In genomic region chr1:202691846-202692245, GRCh38 we compare ENCODE assay signal across 24 cellular contexts. TPM values are rescaled to one million over a fixed set of nuclear protein-coding genes. Genes with fewer than 3 reads are reported as not detected.
DNase-seq lines count a peak whose midpoint lies in the region; TF ChIP-seq lines count a peak whose summit lies in the region.
"Had no signal": no experiment of that assay in that cellular context is flagged by ENCODE, and none has a peak within 500 bp of the region (broad histone marks: within the 10 kb centered on the region; RNA-seq: fewer than 3 reads in every experiment).

No MANE protein-coding gene starts in this region.

- H3K27ac ChIP-seq in neuronal stem cell (replicated peaks; ENCODE audit: low read length) (no peak overlapping the region), transverse colon (no peak overlapping the region)
- H3K27ac ChIP-seq: 22Rv1, C4-2B, GM23248, pancreas, Peyer's patch, testis had no signal

- peaks cover 0 to 24% (median 0%) of the 10 kb centered on the region in 3 experiments for H3K27me3 ChIP-seq in neuronal stem cell (ENCODE audit: control insufficient read depth in 3 of 3, insufficient read depth in 3 of 3, low read depth in 1 of 3, low read length in 3 of 3)
- peaks cover 24% of the 10 kb centered on the region for H3K27me3 ChIP-seq in transverse colon
- H3K27me3 ChIP-seq: pancreas, Peyer's patch, testis had no signal

- no peak overlapping the region for H4K91ac ChIP-seq in neuronal stem cell (ENCODE audit: low read depth, low read length, poor library complexity)

- H3K14ac ChIP-seq in neuronal stem cell (ENCODE audit: low read length), result no peak overlapping the region

- H3K36me3 ChIP-seq in neuronal stem cell (replicated peaks in 1 of 2; ENCODE audit: control insufficient read depth in 2 of 2, insufficient read depth in 2 of 2, low read length in 2 of 2) (no peaks in the 10 kb centered on the region), transverse colon (no peaks in the 10 kb centered on the region)
- H3K36me3 ChIP-seq: pancreas, Peyer's patch had no signal

- no peak for TF ChIP-seq EP300 in transverse colon (IDR thresholded peaks at IDR 0.05; ENCODE audit: low read depth)

- no peak overlapping the region for H2BK12ac ChIP-seq in neuronal stem cell (ENCODE audit: low read length)

- H3K4me2 ChIP-seq in neuronal stem cell (ENCODE audit: insufficient read depth, low read length, poor library complexity, severe bottlenecking), result no peak overlapping the region
- H3K4me2 ChIP-seq: smooth muscle cell had no signal

- TF ChIP-seq CTCF in transverse colon (IDR thresholded peaks at IDR 0.05), result no peak

- H2BK120ac ChIP-seq in neuronal stem cell (ENCODE audit: low read depth, low read length), result no peak overlapping the region

- no peak overlapping the region for H3K18ac ChIP-seq in neuronal stem cell (ENCODE audit: low read length)

- DNase-seq in NCI-H1417 (lab: John Stamatoyannopoulos, UW) (peak in 2 of 3 experiments; percentile 31 to 90), NCI-H1417 treated with DMSO at 0.1 percent for 48 hours (lab: John Stamatoyannopoulos, UW) (no peak), NCI-H187 (lab: John Stamatoyannopoulos, UW) (peak; percentile 72 to 73), NCI-H446 treated with DMSO at 0.1 percent for 48 hours (lab: John Stamatoyannopoulos, UW) (peak; percentile 20), neuronal stem cell (ENCODE audit: low spot score) (no peak), transverse colon (no peak), OCI-M1 (lab: John Stamatoyannopoulos, UW) (no peak), superior temporal gyrus (ENCODE audit: extremely low spot score) (no peak)
- DNase-seq: activated CD4-positive, alpha-beta T cell treated with anti-CD3 and anti-CD28 coated beads for 4 hours; activated CD8-positive, alpha-beta T cell treated with anti-CD3 and anti-CD28 coated beads, Interleukin-2, amount 10 ng/mL, durations not matched to agents 7 days and 5 days; COR-L47; erythroblast; GM23248; pancreas; Peyer's patch; right cardiac atrium; stimulated activated CD4-positive, alpha-beta T cell treated with anti-CD3 and anti-CD28 coated beads, Interleukin-1b, Interleukin-23, amount 100 ng/mL, for 48 hours; stimulated activated naive CD4-positive, alpha-beta T cell treated with Interleukin-2 at 50 U/mL for 16 hours; testis had no signal

- H3K4ac ChIP-seq in neuronal stem cell (ENCODE audit: low read length), result no peak overlapping the region

- H3K23ac ChIP-seq in neuronal stem cell (ENCODE audit: low read depth, low read length, poor library complexity), result peak overlapping the region; percentile 10

- H3K9ac ChIP-seq in neuronal stem cell (ENCODE audit: low read depth, low read length, poor library complexity), result no peak overlapping the region
- H3K9ac ChIP-seq: GM23248 had no signal

- WGBS in neuronal stem cell (ENCODE audit: extremely low coverage in 2 of 2, insufficient read length in 2 of 2, insufficient replicate concordance in 1 of 2), 2 donors, result no CpG with 5 or more reads among the region's 3 CpGs
- 70% methylated on average over 3 of the region's 3 CpGs; no CpG with 5 or more reads in 1 of the 2 donors for WGBS in transverse colon (ENCODE audit: low coverage in 1 of 2), 2 donors

- no peak overlapping the region for H2AFZ ChIP-seq in neuronal stem cell (ENCODE audit: low read length)
- H2AFZ ChIP-seq: GM23248 had no signal

- H2BK5ac ChIP-seq in neuronal stem cell (ENCODE audit: low read length), result no peak overlapping the region

- H3K9me3 ChIP-seq in neuronal stem cell (replicated peaks in 1 of 2; ENCODE audit: control insufficient read depth in 2 of 2, insufficient read depth in 1 of 2, low read depth in 1 of 2, low read length in 2 of 2) (no peaks in the 10 kb centered on the region), transverse colon (no peaks in the 10 kb centered on the region)
- H3K9me3 ChIP-seq: pancreas, Peyer's patch, testis had no signal

- intact Hi-C loops in transverse colon (cut with DNase I; ENCODE audit: low total_unique reads), result no loop called here

- H2BK15ac ChIP-seq in neuronal stem cell (ENCODE audit: low read length), result no peak overlapping the region

- H3K79me1 ChIP-seq in neuronal stem cell (ENCODE audit: low read depth, low read length), result no peaks in the 10 kb centered on the region

- no peak for TF ChIP-seq POLR2A in transverse colon (IDR thresholded peaks at IDR 0.05)

- H3K4me3 ChIP-seq in neuronal stem cell (ENCODE audit: low read length in 2 of 2), result no peak overlapping the region
- no peak overlapping the region for H3K4me3 ChIP-seq in transverse colon
- H3K4me3 ChIP-seq: GM23248, pancreas, Peyer's patch, smooth muscle cell, testis had no signal

- H3K4me1 ChIP-seq in neuronal stem cell (ENCODE audit: control insufficient read depth in 2 of 2, insufficient read depth in 1 of 2, low read depth in 1 of 2, low read length in 2 of 2) (peaks cover 0 to 7% of the 10 kb centered on the region in 2 donors), transverse colon (no peaks in the 10 kb centered on the region)
- H3K4me1 ChIP-seq: pancreas, testis had no signal

- in situ Hi-C loops in transverse colon (cut with MboI; ENCODE audit: low pct_ligation_motif_present in 1 of 4, low pct_unique_long_range_greater_than_20kb in 1 of 4, low sequenced_read_pairs in 3 of 4), result no loop called here

- H4K8ac ChIP-seq in neuronal stem cell (ENCODE audit: low read depth, low read length), result no peak overlapping the region

- no peak overlapping the region for H2AK5ac ChIP-seq in neuronal stem cell (ENCODE audit: low read depth, low read length)

RNA-seq across cellular contexts. Expression of gene SYT2, which starts 18.4 kb away (rescaled TPM):
- polyA plus RNA-seq in neuronal stem cell (2013, experiment 1 of 2), result 0.08 TPM
- 0.06 TPM for polyA plus RNA-seq in neuronal stem cell (2013, experiment 2 of 2)
- total RNA-seq in transverse colon, result under 1 TPM in 2 of 4 donors, not detected in 2; 0.16 to 0.40 TPM
- total RNA-seq: activated CD8-positive, alpha-beta T cell treated with anti-CD3 and anti-CD28 coated beads, Interleukin-2, amount 10 ng/mL, durations not matched to agents 7 days and 5 days; GM23248; left lobe of liver; NCI-H460; right cardiac atrium; smooth muscle cell had no signal
- polyA plus RNA-seq: smooth muscle cell had no signal

Comparison
In these comparisons a context has a peak if more than half of its experiments do, and no peak if none do; other contexts are left out.
1. DNase-seq: peak in NCI-H1417 (2 of 3), NCI-H187 (2 of 2) and NCI-H446 treated with DMSO at 0.1 percent for 48 hours (single experiment); none in NCI-H1417 treated with DMSO at 0.1 percent for 48 hours (single experiment), neuronal stem cell (single experiment), transverse colon (single experiment), OCI-M1 (single experiment) and superior temporal gyrus (single experiment).